Comparison of ENCODE assay signal across 24 cellular contexts in the genomic region with DNA sequence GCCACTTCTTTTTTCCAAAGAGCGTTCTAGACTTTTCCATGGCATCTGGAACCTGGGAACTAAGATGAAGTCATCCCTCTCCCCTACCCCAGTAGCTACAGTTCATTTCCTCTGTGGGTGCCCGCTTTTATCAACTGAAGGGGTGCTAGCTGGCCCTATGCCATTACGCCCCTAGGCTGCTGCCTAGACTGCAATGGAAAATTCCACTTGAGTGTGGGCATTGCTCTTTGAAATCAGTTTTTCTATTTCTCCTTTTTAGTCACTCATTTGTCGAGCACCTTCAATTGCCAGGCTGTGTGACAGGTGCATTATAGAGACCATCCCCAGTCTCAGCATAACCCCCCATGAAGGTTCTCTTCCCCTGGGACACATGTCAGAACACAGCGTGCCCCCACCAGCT. TPM values are rescaled to one million over a fixed set of nuclear protein-coding genes. Genes with fewer than 3 reads are reported as not detected.
DNase-seq lines count a peak whose midpoint lies in the region; ATAC-seq and TF ChIP-seq lines count a peak whose summit lies in the region.
"Had no signal": no experiment of that assay in that cellular context is flagged by ENCODE, and none has a peak within 500 bp of the region (broad histone marks: within the 10 kb centered on the region; RNA-seq: fewer than 3 reads in every experiment).

No MANE protein-coding gene starts in this region.

- no TSS peak for BruUV-seq in OCI-LY7 (replicated peaks; lab: Mats Ljungman, UMichigan)

- H3K27me3 ChIP-seq in Karpas-422 (ENCODE audit: low read length), result no peaks in the 10 kb centered on the region

- H3K27ac ChIP-seq in Karpas-422 (ENCODE audit: low read length) (no peak overlapping the region), OCI-LY7 (ENCODE audit: low read depth, low read length, poor library complexity, severe bottlenecking) (no peak overlapping the region)
- H3K27ac ChIP-seq: HL-60 had no signal

- H3K9me2 ChIP-seq in Karpas-422 (replicated peaks; ENCODE audit: insufficient read depth, low read length) (no peaks in the 10 kb centered on the region), OCI-LY7 (ENCODE audit: insufficient read depth, low read length) (no peaks in the 10 kb centered on the region)

- peak; percentile 31 for DNase-seq in Karpas-422
- peak; percentile 31 for DNase-seq in OCI-LY7 (ENCODE audit: low spot score)
- DNase-seq in germinal center (ENCODE audit: low spot score), result peak; percentile 40
- DNase-seq in stimulated activated CD8-positive, alpha-beta memory T cell treated with anti-CD3 and anti-CD28 coated beads, Interleukin-4, amount 100 ng/mL, for 48 hours, result peak; percentile 5
- no peak for DNase-seq in activated gamma-delta T cell (lab: John Stamatoyannopoulos, UW)
- DNase-seq in OCI-M1 (lab: John Stamatoyannopoulos, UW), result no peak
- DNase-seq in SHP77 (lab: John Stamatoyannopoulos, UW), result no peak
- DNase-seq: CD4-positive, CD25-positive, alpha-beta regulatory T cell; COR-L47; DMS79; MM.1S; NCI-H1092 treated with DMSO at 0.1 percent for 48 hours; NCI-H1436 treated with DMSO at 0.1 percent for 48 hours; NCI-H2029 treated with DMSO at 0.1 percent for 48 hours; NCI-H226; NCI-H510A treated with DMSO at 0.1 percent for 48 hours; NCI-H774; NK-92 treated with Interleukin-12 subunit alpha and Interleukin-12 subunit beta, amount 100 ng/mL, for 24 hours had no signal

- peaks cover 21% of the 10 kb centered on the region for H3K4me1 ChIP-seq in Karpas-422 (ENCODE audit: low read length)
- H3K4me1 ChIP-seq in OCI-LY7 (ENCODE audit: insufficient read depth, low read length, poor library complexity, severe bottlenecking), result peaks cover 51% of the 10 kb centered on the region

- H3K4me2 ChIP-seq in Karpas-422 (ENCODE audit: low read depth, low read length, poor library complexity, severe bottlenecking), result no peak overlapping the region
- H3K4me2 ChIP-seq in OCI-LY7 (ENCODE audit: low read length), result peak overlapping the region; percentile 17

- intact Hi-C loops in OCI-LY7 (cut with micrococcal nuclease; ENCODE audit: unreplicated experiment), result no loop called here

- H3K4me3 ChIP-seq in Karpas-422 (ENCODE audit: low read length), result no peak overlapping the region
- no peak overlapping the region for H3K4me3 ChIP-seq in OCI-LY7 (ENCODE audit: low read depth, low read length, poor library complexity, severe bottlenecking)
- H3K4me3 ChIP-seq: K562 had no signal

- CTCF ChIA-PET in OCI-LY7 (lab: Charles Lee; ENCODE audit: unreplicated experiment), result no interaction called here

- H3K79me2 ChIP-seq in Karpas-422 (ENCODE audit: low read length) (no peaks in the 10 kb centered on the region), OCI-LY7 (ENCODE audit: insufficient read depth, low read depth, low read length) (no peaks in the 10 kb centered on the region)

- no peak overlapping the region for H3K9ac ChIP-seq in Karpas-422 (ENCODE audit: low read length)

- H4K20me1 ChIP-seq in Karpas-422 (ENCODE audit: insufficient read depth, low read depth, low read length) (no peaks in the 10 kb centered on the region), OCI-LY7 (ENCODE audit: insufficient read depth, low read length) (no peaks in the 10 kb centered on the region)

- no peak for TF ChIP-seq CTCF in OCI-LY7 (conservative IDR thresholded peaks at IDR 0.05; ENCODE audit: low read length)

- ATAC-seq in HG02610 (IDR thresholded peaks at IDR 0.05; ENCODE audit: unreplicated experiment), result no peak
- ATAC-seq: HepG2, K562, Right ventricle myocardium inferior had no signal

- H3K9me3 ChIP-seq in Karpas-422 (ENCODE audit: low read length) (no peaks in the 10 kb centered on the region), OCI-LY7 (ENCODE audit: low read length) (peaks cover 8% of the 10 kb centered on the region; the same call in 1 of the 2 replicates)

- H2AFZ ChIP-seq in Karpas-422 (ENCODE audit: low read length), result no peak overlapping the region
- peak overlapping the region; percentile 51; the same call in 1 of the 2 replicates for H2AFZ ChIP-seq in OCI-LY7 (ENCODE audit: low read length)

- H3K36me3 ChIP-seq in Karpas-422 (ENCODE audit: insufficient read depth, low read length), result no peaks in the 10 kb centered on the region
- no peaks in the 10 kb centered on the region for H3K36me3 ChIP-seq in OCI-LY7 (ENCODE audit: insufficient read depth, low read length)

- POLR2A ChIA-PET in OCI-LY7 (lab: Charles Lee), result no interaction called here

RNA-seq across cellular contexts. Expression of a gene that starts 7.3 kb away (rescaled TPM):
- total RNA-seq in Karpas-422 (2014; rRNA removed; shearing (Covaris generic); ENCODE audit: low replicate concordance), result not detected in 2 replicates
- not detected in 2 replicates for total RNA-seq in OCI-LY7 (2014; rRNA removed; shearing (Covaris generic))
- total RNA-seq in OCI-LY7 (2022), result not detected in 2 replicates
- total RNA-seq: CD4-positive, CD25-positive, alpha-beta regulatory T cell; HepG2; HT-29; K562; Right ventricle myocardium inferior had no signal

Comparison
In these comparisons a context has a peak if more than half of its experiments do, and no peak if none do; other contexts are left out.
1. DNase-seq: peak in Karpas-422 (single experiment), OCI-LY7 (single experiment), germinal center (single experiment) and stimulated activated CD8-positive, alpha-beta memory T cell treated with anti-CD3 and anti-CD28 coated beads, Interleukin-4, amount 100 ng/mL, for 48 hours (single experiment); none in activated gamma-delta T cell (single experiment), OCI-M1 (single experiment) and SHP77 (0 of 2).